ENCODE assay signal across 25 cellular contexts in the genomic region with DNA sequence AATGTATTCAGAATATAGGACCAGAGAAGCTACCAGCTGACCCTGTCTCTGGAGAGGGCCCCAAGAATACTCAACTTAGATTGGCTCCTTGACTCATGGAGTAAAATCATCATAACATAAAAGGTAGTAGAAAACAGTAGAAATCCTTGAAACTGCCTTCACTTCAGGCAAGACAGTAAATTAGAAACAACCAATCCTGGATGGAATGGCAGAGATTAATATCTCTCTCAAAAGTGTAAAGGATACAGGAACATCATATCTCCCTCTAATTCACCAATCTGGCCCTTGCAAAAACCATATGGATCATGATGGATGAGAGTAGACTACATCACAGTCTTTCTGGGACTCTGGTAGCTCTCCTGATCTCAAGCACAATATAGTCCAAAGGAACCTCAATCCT.
"Had no signal": no experiment of that assay in that cellular context is flagged by ENCODE, and none has a peak within 500 bp of the region (broad histone marks: within the 10 kb centered on the region; RNA-seq: fewer than 3 reads in every experiment).

No MANE protein-coding gene starts in this region.

- H3K27me3 Mint-ChIP-seq: progenitor cell of endocrine pancreas had no signal

- H3K27ac ChIP-seq: ascending aorta, colonic mucosa, dorsolateral prefrontal cortex, esophagus muscularis mucosa, left ventricle myocardium inferior, sigmoid colon, thoracic aorta, upper lobe of left lung, VCaP had no signal

- H3K4me3 Mint-ChIP-seq: activated CD4-positive, alpha-beta T cell treated with anti-CD3 and anti-CD28 coated beads, Interleukin-2, amount 10 ng/mL, durations not matched to agents 24 days and 14 days; activated CD8-positive, alpha-beta T cell treated with anti-CD3 and anti-CD28 coated beads, Interleukin-2, amount 10 ng/mL, durations not matched to agents 7 days and 5 days; central memory CD8-positive, alpha-beta T cell; effector memory CD8-positive, alpha-beta T cell; memory B cell; naive thymus-derived CD4-positive, alpha-beta T cell; neural crest cell had no signal

- H3K36me3 Mint-ChIP-seq: activated naive CD4-positive, alpha-beta T cell treated with anti-CD3 and anti-CD28 coated beads, Interleukin-2, amount 50 U/mL, for 72 hours; memory B cell; naive thymus-derived CD4-positive, alpha-beta T cell had no signal

- H3K4me3 ChIP-seq: ascending aorta, colonic mucosa, dorsolateral prefrontal cortex, esophagus muscularis mucosa, left ventricle myocardium inferior, sigmoid colon, thoracic aorta, upper lobe of left lung had no signal

- H3K9me3 Mint-ChIP-seq: activated naive CD4-positive, alpha-beta T cell treated with anti-CD3 and anti-CD28 coated beads, Interleukin-2, amount 50 U/mL, for 72 hours; central memory CD8-positive, alpha-beta T cell; effector memory CD8-positive, alpha-beta T cell; memory B cell had no signal

- H3K36me3 ChIP-seq: ascending aorta, colonic mucosa, esophagus muscularis mucosa, left ventricle myocardium inferior, sigmoid colon, thoracic aorta, upper lobe of left lung had no signal

- H3K9me3 ChIP-seq: ascending aorta, colonic mucosa, esophagus muscularis mucosa, left ventricle myocardium inferior, sigmoid colon, thoracic aorta, upper lobe of left lung had no signal

- H3K4me1 Mint-ChIP-seq: activated CD4-positive, alpha-beta T cell treated with anti-CD3 and anti-CD28 coated beads, Interleukin-2, amount 10 ng/mL, durations not matched to agents 24 days and 14 days; central memory CD8-positive, alpha-beta T cell; memory B cell; neural crest cell had no signal

- H3K27ac Mint-ChIP-seq: activated CD4-positive, alpha-beta T cell treated with anti-CD3 and anti-CD28 coated beads, Interleukin-2, amount 10 ng/mL, durations not matched to agents 24 days and 14 days; activated CD8-positive, alpha-beta T cell treated with anti-CD3 and anti-CD28 coated beads, Interleukin-2, amount 10 ng/mL, durations not matched to agents 7 days and 5 days; activated naive CD4-positive, alpha-beta T cell treated with anti-CD3 and anti-CD28 coated beads, Interleukin-2, amount 50 U/mL, for 72 hours; effector memory CD8-positive, alpha-beta T cell; memory B cell; naive thymus-derived CD4-positive, alpha-beta T cell; progenitor cell of endocrine pancreas had no signal

- H3K27me3 ChIP-seq: ascending aorta, colonic mucosa, dorsolateral prefrontal cortex, esophagus muscularis mucosa, sigmoid colon, upper lobe of left lung had no signal

- DNase-seq: activated CD4-positive, alpha-beta T cell treated with anti-CD3 and anti-CD28 coated beads, Interleukin-2, amount 10 ng/mL, durations not matched to agents 24 days and 14 days; activated CD8-positive, alpha-beta T cell treated with anti-CD3 and anti-CD28 coated beads, Interleukin-2, amount 10 ng/mL, durations not matched to agents 7 days and 5 days; activated gamma-delta T cell treated with Interleukin-2 at 50 U/mL for 16 hours; colonic mucosa; dorsolateral prefrontal cortex; effector memory CD8-positive, alpha-beta T cell; glutamatergic neuron; hippocampal formation; naive thymus-derived CD4-positive, alpha-beta T cell; occipital lobe; retina; sigmoid colon; stimulated activated CD4-positive, alpha-beta T cell treated with anti-CD3 and anti-CD28 coated beads, Interleukin-4, amount 100 ng/mL, for 1 hour; stimulated activated naive CD4-positive, alpha-beta T cell had no signal

- H3K4me1 ChIP-seq: ascending aorta, colonic mucosa, upper lobe of left lung had no signal
